1 cellular context compared by ENCODE assay signal in genomic region chr7:7489546-7489945, GRCh38.
TF ChIP-seq lines count a peak whose summit lies in the region.

No MANE protein-coding gene starts in this region.

TF ChIP-seq in HepG2, 621 proteins besides CTCF, POLR2A, EP300 and RAD21:
- no peak for TF ChIP-seq SRSF9 (IDR thresholded peaks at IDR 0.05; ENCODE audit: borderline replicate concordance, insufficient read depth, low read depth, low read length, poor library complexity, severe bottlenecking)
- no peak for TF ChIP-seq ZNF512 (CRISPR knock-in tag; IDR thresholded peaks at IDR 0.05)
- TF ChIP-seq CEBPB (IDR thresholded peaks at IDR 0.05; ENCODE audit: borderline replicate concordance, low read depth, low read length), result peak; percentile 69
- no peak for TF ChIP-seq MIER2 (CRISPR knock-in tag; IDR thresholded peaks at IDR 0.05)
- TF ChIP-seq MTF1 (CRISPR knock-in tag; IDR thresholded peaks at IDR 0.05), result no peak
